ENCODE assay signal across 20 cellular contexts in genomic region chr1:44973645-44974044, GRCh38. TPM values are rescaled to one million over a fixed set of nuclear protein-coding genes. Genes with fewer than 3 reads are reported as not detected.
A peak's percentile ranks its signal among the peaks of the same experiment; 100 is the strongest.
DNase-seq lines count a peak whose midpoint lies in the region; ATAC-seq and TF ChIP-seq lines count a peak whose summit lies in the region.
"Had no signal": no experiment of that assay in that cellular context is flagged by ENCODE, and none has a peak within 500 bp of the region (broad histone marks: within the 10 kb centered on the region; RNA-seq: fewer than 3 reads in every experiment).

No MANE protein-coding gene starts in this region.

- H3K27me3 Mint-ChIP-seq in stimulated activated naive CD8-positive, alpha-beta T cell treated with anti-CD3 and anti-CD28 coated beads, Interleukin-15, Interleukin-2, amounts not matched to agents 100 ng/mL and 50 ng/mL, for 24 hours: no peaks in the 10 kb centered on the region
- H3K27me3 Mint-ChIP-seq in glutamatergic neuron (ENCODE audit: unreplicated experiment): no peaks in the 10 kb centered on the region

- no peak overlapping the region for H3K4me3 Mint-ChIP-seq in stimulated activated naive CD8-positive, alpha-beta T cell treated with anti-CD3 and anti-CD28 coated beads, Interleukin-15, Interleukin-2, amounts not matched to agents 100 ng/mL and 50 ng/mL, for 24 hours
- no peak overlapping the region for H3K4me3 Mint-ChIP-seq in glutamatergic neuron (ENCODE audit: unreplicated experiment)
- H3K4me3 Mint-ChIP-seq: nephron; T-helper 1 cell treated with Interleukin-12 subunit alpha and Interleukin-12 subunit beta and Interleukin-4 antibody, amounts not matched to agents 30 μg/mL and 1 μg/mL, for 36 hours had no signal

- no peak for DNase-seq in stimulated activated naive CD8-positive, alpha-beta T cell treated with anti-CD3 and anti-CD28 coated beads, Interleukin-15, Interleukin-2, amounts not matched to agents 100 U/mL and 50 U/mL, for 24 hours
- peak; percentile 30 for DNase-seq in NOMO-1 treated with dmso at 0.1 percent for 144 hours (lab: John Stamatoyannopoulos, UW; ENCODE audit: unreplicated experiment)
- DNase-seq in glutamatergic neuron: no peak
- no peak for DNase-seq in NCI-H128 (lab: John Stamatoyannopoulos, UW; ENCODE audit: unreplicated experiment)
- DNase-seq: ACHN; activated CD4-positive, CD25-positive, alpha-beta regulatory T cell treated with anti-CD3 and anti-CD28 coated beads, Interleukin-2, amount 50 U/mL, for 72 hours; activated T-cell treated with anti-CD3 and anti-CD28 coated beads, Interleukin-2, amount 50 U/mL, for 1 hour; adrenal gland; Caco-2; DND-41; NCI-H1048; NCI-H1930; NCI-H526; SK-N-SH; tibial artery had no signal

- no peaks in the 10 kb centered on the region for H3K9me3 Mint-ChIP-seq in stimulated activated naive CD8-positive, alpha-beta T cell treated with anti-CD3 and anti-CD28 coated beads, Interleukin-15, Interleukin-2, amounts not matched to agents 100 ng/mL and 50 ng/mL, for 24 hours
- H3K9me3 Mint-ChIP-seq in glutamatergic neuron (ENCODE audit: unreplicated experiment): peaks cover 2% of the 10 kb centered on the region

- H3K4me1 Mint-ChIP-seq in stimulated activated naive CD8-positive, alpha-beta T cell treated with anti-CD3 and anti-CD28 coated beads, Interleukin-15, Interleukin-2, amounts not matched to agents 100 ng/mL and 50 ng/mL, for 24 hours (ENCODE audit: low read depth): peaks cover 6% of the 10 kb centered on the region
- H3K4me1 Mint-ChIP-seq in glutamatergic neuron (ENCODE audit: low read depth, unreplicated experiment): no peaks in the 10 kb centered on the region
- H3K4me1 Mint-ChIP-seq: nephron had no signal

- no peak for ATAC-seq in stimulated activated naive CD8-positive, alpha-beta T cell treated with anti-CD3 and anti-CD28 coated beads, Interleukin-15, Interleukin-2, amounts not matched to agents 100 U/mL and 50 U/mL, for 24 hours
- ATAC-seq in HG02642 (IDR thresholded peaks at IDR 0.05; ENCODE audit: poor library complexity, unreplicated experiment) (no peak), HG03135 (IDR thresholded peaks at IDR 0.05; ENCODE audit: unreplicated experiment) (no peak)

- TF ChIP-seq CTCF in glutamatergic neuron (IDR thresholded peaks at IDR 0.05; ENCODE audit: partially characterized antibody, unreplicated experiment): no peak

- peaks cover 63% of the 10 kb centered on the region for H3K36me3 Mint-ChIP-seq in stimulated activated naive CD8-positive, alpha-beta T cell treated with anti-CD3 and anti-CD28 coated beads, Interleukin-15, Interleukin-2, amounts not matched to agents 100 ng/mL and 50 ng/mL, for 24 hours (ENCODE audit: low read depth)
- H3K36me3 Mint-ChIP-seq in glutamatergic neuron (ENCODE audit: unreplicated experiment): peaks cover 18% of the 10 kb centered on the region

- H3K27ac Mint-ChIP-seq in stimulated activated naive CD8-positive, alpha-beta T cell treated with anti-CD3 and anti-CD28 coated beads, Interleukin-15, Interleukin-2, amounts not matched to agents 100 ng/mL and 50 ng/mL, for 24 hours: peak overlapping the region; percentile 38
- peak overlapping the region; percentile 44 for H3K27ac Mint-ChIP-seq in glutamatergic neuron (ENCODE audit: unreplicated experiment)
- H3K27ac Mint-ChIP-seq: nephron; T-helper 1 cell treated with Interleukin-12 subunit alpha and Interleukin-12 subunit beta and Interleukin-4 antibody, amounts not matched to agents 30 μg/mL and 1 μg/mL, for 36 hours had no signal

RNA-seq across cellular contexts. Expression of gene EIF2B3, which starts 12.8 kb away (rescaled TPM):
- 50.0 TPM for total RNA-seq in glutamatergic neuron (ENCODE audit: unreplicated experiment)

RNA-seq across cellular contexts. Expression of gene HECTD3, which starts 37.5 kb away (rescaled TPM):
- total RNA-seq in glutamatergic neuron (ENCODE audit: unreplicated experiment): 137 TPM

RNA-seq across cellular contexts. Expression of gene UROD, which starts 38.4 kb away (rescaled TPM):
- 90.4 TPM for total RNA-seq in glutamatergic neuron (ENCODE audit: unreplicated experiment)
